11 cellular contexts compared by ENCODE assay signal in genomic region chr1:230469271-230469670, GRCh38.
"Had no signal": no experiment of that assay in that cellular context is flagged by ENCODE, and none has a peak within 500 bp of the region (broad histone marks: within the 10 kb centered on the region; RNA-seq: fewer than 3 reads in every experiment).

No MANE protein-coding gene starts in this region.

- H3K9me3 ChIP-seq: HAP-1 had no signal

- H3K36me3 ChIP-seq: HAP-1 had no signal

- H3K9ac ChIP-seq: GM23248 had no signal

- H3K4me2 ChIP-seq: GM23338 had no signal

- H3K4me1 ChIP-seq: HAP-1 had no signal

- H2AFZ ChIP-seq: GM23248, GM23338 had no signal

- H3K4me1 Mint-ChIP-seq: GM23338, H9 had no signal

- H3K27ac Mint-ChIP-seq: GM23338, H9, HFFc6 had no signal

- DNase-seq: GM23248, GOT3, H7, H9, HCEC 1CT, HFFc6 had no signal

- FAIRE-seq: H1, H54 had no signal

- H3K4me3 Mint-ChIP-seq: GM23338, HFFc6 had no signal

- H3K4me3 ChIP-seq: GM23248, GM23338, HAP-1 had no signal

- ATAC-seq: GM23338, HCT116 had no signal

- H3K27ac ChIP-seq: GM23248 had no signal
